24 cellular contexts compared by ENCODE assay signal in the genomic region with DNA sequence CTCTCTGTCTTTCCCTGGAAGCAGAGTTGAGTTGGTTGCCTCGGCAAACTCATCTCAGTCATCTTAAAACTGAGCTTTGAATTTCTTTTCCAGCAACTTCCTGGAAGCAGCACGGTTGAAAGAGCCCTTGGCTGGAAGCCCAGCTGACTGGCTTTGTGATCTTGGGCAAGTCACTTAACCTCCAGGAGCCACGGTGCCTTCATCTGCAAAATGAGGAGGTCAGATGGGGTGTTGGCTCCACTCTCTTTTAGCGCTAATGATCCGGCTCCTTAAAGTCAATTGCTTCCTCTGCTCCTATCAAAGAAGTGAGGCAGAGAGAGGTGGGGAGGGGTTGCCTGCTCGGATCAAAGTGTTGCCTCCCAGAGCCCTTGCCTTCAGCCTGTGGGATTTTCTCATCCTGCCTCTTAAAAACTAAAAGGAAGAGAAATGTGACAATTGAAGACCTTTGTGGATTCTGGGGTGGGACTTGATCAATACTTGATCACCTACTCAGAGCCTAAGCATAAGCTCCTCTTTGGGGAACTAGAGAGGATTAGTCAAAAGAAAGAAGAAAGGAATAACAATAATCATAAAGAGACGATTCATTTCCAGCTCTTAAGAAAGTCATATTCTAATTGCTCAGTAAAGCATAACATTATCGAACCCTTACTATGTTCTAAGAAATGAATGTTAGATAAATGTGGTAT.
"Had no signal": no experiment of that assay in that cellular context is flagged by ENCODE, and none has a peak within 500 bp of the region (broad histone marks: within the 10 kb centered on the region; RNA-seq: fewer than 3 reads in every experiment).

No MANE protein-coding gene starts in this region.

- H3K4me1 Mint-ChIP-seq: immature natural killer cell, memory B cell, naive B cell had no signal

- H3K27me3 ChIP-seq: neural progenitor cell, right lobe of liver, suprapubic skin, transverse colon had no signal

- H3K27me3 Mint-ChIP-seq: memory B cell, naive B cell had no signal

- H3K36me3 ChIP-seq: neural progenitor cell, right lobe of liver, suprapubic skin, transverse colon had no signal

- DNase-seq: dorsolateral prefrontal cortex; effector CD4-positive, alpha-beta T cell; hypothalamus; immature natural killer cell; mucosa of descending colon; naive B cell; right lobe of liver; stimulated activated CD4-positive, alpha-beta T cell treated with anti-CD3 and anti-CD28 coated beads, Interleukin-12 subunit alpha, Interleukin-12 subunit beta, amount 100 ng/mL, for 4 hours; stimulated activated CD4-positive, alpha-beta T cell treated with anti-CD3 and anti-CD28 coated beads, Interleukin-1b, Interleukin-23, amount 100 ng/mL, for 48 hours; stimulated activated CD4-positive, alpha-beta T cell treated with anti-CD3 and anti-CD28 coated beads, Interleukin-4, amount 100 ng/mL, for 1 hour; stimulated activated CD8-positive, alpha-beta memory T cell treated with anti-CD3 and anti-CD28 coated beads, Interleukin-4, amount 100 ng/mL, for 48 hours; stimulated activated naive CD4-positive, alpha-beta T cell; stimulated activated naive CD8-positive, alpha-beta T cell treated with anti-CD3 and anti-CD28 coated beads, Interleukin-15, amount 100 ng/mL, for 72 hours; transverse colon had no signal

- H3K9me3 ChIP-seq: mucosa of descending colon, right lobe of liver, suprapubic skin, transverse colon had no signal

- H3K9ac ChIP-seq: neural progenitor cell, parathyroid adenoma had no signal

- H3K27ac ChIP-seq: dorsolateral prefrontal cortex, neural progenitor cell, parathyroid adenoma, right lobe of liver, suprapubic skin, transverse colon had no signal

- H3K9me3 Mint-ChIP-seq: memory B cell; mesothelial cell of epicardium; natural killer cell treated with Interleukin-12 subunit alpha and Interleukin-12 subunit beta and Interleukin-15 and Interleukin-18, amount 100 ng/mL, for 72 hours; neural progenitor cell; stimulated activated naive CD8-positive, alpha-beta T cell treated with anti-CD3 and anti-CD28 coated beads, Interleukin-15, amount 100 ng/mL, for 72 hours had no signal

- H3K4me2 ChIP-seq: neural progenitor cell, smooth muscle cell had no signal

- H3K79me2 ChIP-seq: parathyroid adenoma had no signal

- H3K36me3 Mint-ChIP-seq: immature natural killer cell; memory B cell; mesothelial cell of epicardium; naive B cell; natural killer cell treated with Interleukin-12 subunit alpha and Interleukin-12 subunit beta and Interleukin-15 and Interleukin-18, amount 100 ng/mL, for 72 hours; neural progenitor cell had no signal

- H3K4me3 Mint-ChIP-seq: immature natural killer cell; memory B cell; mesothelial cell of epicardium; naive B cell; natural killer cell treated with Interleukin-12 subunit alpha and Interleukin-12 subunit beta and Interleukin-15 and Interleukin-18, amount 100 ng/mL, for 72 hours; neural progenitor cell; stimulated activated naive CD8-positive, alpha-beta T cell treated with anti-CD3 and anti-CD28 coated beads, Interleukin-15, amount 100 ng/mL, for 72 hours had no signal

- ATAC-seq: left lobe of liver; mucosa of descending colon; natural killer cell treated with Interleukin-12 subunit alpha and Interleukin-12 subunit beta and Interleukin-15 and Interleukin-18, amount 100 ng/mL, for 72 hours; right lobe of liver; stimulated activated naive CD8-positive, alpha-beta T cell treated with anti-CD3 and anti-CD28 coated beads, Interleukin-15, amount 100 ng/mL, for 72 hours had no signal

- H3K4me3 ChIP-seq: dorsolateral prefrontal cortex, lung, mucosa of descending colon, neural progenitor cell, right lobe of liver, smooth muscle cell, suprapubic skin, transverse colon had no signal

- H2AFZ ChIP-seq: neural progenitor cell, parathyroid adenoma had no signal

- H3K27ac Mint-ChIP-seq: immature natural killer cell; memory B cell; mesothelial cell of epicardium; naive B cell; natural killer cell treated with Interleukin-12 subunit alpha and Interleukin-12 subunit beta and Interleukin-15 and Interleukin-18, amount 100 ng/mL, for 72 hours; neural progenitor cell; progenitor cell of endocrine pancreas had no signal

- H3K4me1 ChIP-seq: parathyroid adenoma had no signal
